In genomic region chr4:168667936-168668335, GRCh38 we compare ENCODE assay signal across 1 cellular context.
TF ChIP-seq lines count a peak whose summit lies in the region.

No MANE protein-coding gene starts in this region.

TF ChIP-seq in GM23338, 12 proteins besides CTCF, POLR2A, EP300 and RAD21 (continued from another document):
- TF ChIP-seq ETS1 (IDR thresholded peaks at IDR 0.05) (no peak), POLR2AphosphoS5 (IDR thresholded peaks at IDR 0.05; ENCODE audit: low read depth) (no peak), EZH2phosphoT487 (IDR thresholded peaks at IDR 0.05; ENCODE audit: unreplicated experiment) (no peak), NANOG (IDR thresholded peaks at IDR 0.05; ENCODE audit: borderline replicate concordance) (no peak), REST (IDR thresholded peaks at IDR 0.05; ENCODE audit: unreplicated experiment) (no peak), JUNB (IDR thresholded peaks at IDR 0.05; ENCODE audit: unreplicated experiment) (no peak), CREB1 (CRISPR knock-in tag; IDR thresholded peaks at IDR 0.05; ENCODE audit: low read depth) (no peak)
